8 cellular contexts compared by ENCODE assay signal in the genomic region with DNA sequence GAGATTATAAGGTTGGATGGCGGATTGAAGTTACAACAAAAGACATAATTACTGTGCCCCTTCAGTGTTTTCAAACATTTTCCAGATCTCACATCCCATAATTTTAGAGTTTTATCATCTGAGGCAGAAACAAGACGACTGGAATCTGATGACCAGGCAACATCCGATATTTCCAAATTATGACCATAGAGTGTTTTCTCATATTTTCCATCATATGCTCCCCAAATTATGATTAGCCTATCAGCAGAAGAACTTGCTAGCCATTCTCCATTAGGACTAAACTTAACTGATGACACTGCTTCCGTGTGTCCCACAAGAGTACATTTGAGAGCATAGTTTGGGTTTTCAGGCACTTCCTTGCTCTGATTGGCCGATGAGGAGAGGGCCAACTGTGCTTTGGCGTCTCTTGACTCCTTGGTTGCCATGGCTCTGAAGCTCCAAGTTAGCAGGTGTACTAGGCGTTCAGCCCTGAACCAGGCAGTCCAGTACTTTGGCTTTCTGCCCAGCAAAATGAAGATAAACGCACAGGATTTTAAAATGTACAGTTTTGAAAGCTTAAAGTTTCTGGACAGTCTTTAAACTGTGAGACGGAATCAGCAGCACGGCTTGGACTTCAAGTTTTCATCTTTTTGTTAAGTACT. TPM values are rescaled to one million over a fixed set of nuclear protein-coding genes. Genes with fewer than 3 reads are reported as not detected.
DNase-seq lines count a peak whose midpoint lies in the region; ATAC-seq and TF ChIP-seq lines count a peak whose summit lies in the region.

No MANE protein-coding gene starts in this region.

- no peaks in the 10 kb centered on the region for H3K9me3 ChIP-seq in BE2C

- H3K4me1 Mint-ChIP-seq in activated CD4-positive, alpha-beta memory T cell treated with anti-CD3 and anti-CD28 coated beads for 36 hours (ENCODE audit: low read depth) = peaks cover 50% of the 10 kb centered on the region
- peaks cover 28% of the 10 kb centered on the region for H3K4me1 Mint-ChIP-seq in neural crest cell

- no peaks in the 10 kb centered on the region for H3K9me3 Mint-ChIP-seq in activated CD4-positive, alpha-beta memory T cell treated with anti-CD3 and anti-CD28 coated beads for 36 hours
- H3K9me3 Mint-ChIP-seq in neural crest cell = no peaks in the 10 kb centered on the region

- TF ChIP-seq CTCF in BE2C (IDR thresholded peaks at IDR 0.05; ENCODE audit: low read depth, low read length) (no peak), neural crest cell (conservative IDR thresholded peaks at IDR 0.05) (no peak)

- no peaks in the 10 kb centered on the region; the same call in 1 of the 2 replicates for H3K4me1 ChIP-seq in BE2C

- H3K27ac Mint-ChIP-seq in activated CD4-positive, alpha-beta memory T cell treated with anti-CD3 and anti-CD28 coated beads for 36 hours = peak overlapping the region; percentile 97
- peak overlapping the region; percentile 88 for H3K27ac Mint-ChIP-seq in neural crest cell (ENCODE audit: unreplicated experiment)

- H3K27me3 ChIP-seq in BE2C = no peaks in the 10 kb centered on the region

- intact Hi-C loops in activated CD4-positive, alpha-beta memory T cell treated with anti-CD3 and anti-CD28 coated beads for 36 hours (cut with micrococcal nuclease) = loop anchor here (5.0 to 10.0 kb wide), 3 partner anchors 313 to 668 kb away; a partner anchor contains a TSS

- H3K27me3 Mint-ChIP-seq in activated CD4-positive, alpha-beta memory T cell treated with anti-CD3 and anti-CD28 coated beads for 36 hours = peaks cover 1% of the 10 kb centered on the region
- H3K27me3 Mint-ChIP-seq in neural crest cell (ENCODE audit: low read depth) = peaks cover 3% of the 10 kb centered on the region

- CTCF ChIA-PET in activated CD4-positive, alpha-beta memory T cell treated with anti-CD3 and anti-CD28 coated beads for 36 hours (lab: Charles Lee) = interaction anchor here (0.6 to 2.1 kb wide), 6 partner anchors 8 to 318 kb away, joined by 3 to 12 read pairs (median 3); a partner anchor contains a TSS

- H3K36me3 Mint-ChIP-seq in activated CD4-positive, alpha-beta memory T cell treated with anti-CD3 and anti-CD28 coated beads for 36 hours = peaks cover 8% of the 10 kb centered on the region
- no peaks in the 10 kb centered on the region for H3K36me3 Mint-ChIP-seq in neural crest cell (ENCODE audit: low read depth)

- H3K36me3 ChIP-seq in BE2C = peaks cover 3% of the 10 kb centered on the region; the same call in 1 of the 2 replicates

- H3K4me3 Mint-ChIP-seq in activated CD4-positive, alpha-beta memory T cell treated with anti-CD3 and anti-CD28 coated beads for 36 hours = peak overlapping the region; percentile 91
- peak overlapping the region; percentile 99 for H3K4me3 Mint-ChIP-seq in neural crest cell

- POLR2A ChIA-PET in activated CD4-positive, alpha-beta memory T cell treated with anti-CD3 and anti-CD28 coated beads for 36 hours (lab: Charles Lee) = interaction anchor here (0.9 to 2.7 kb wide), 4 partner anchors 18 to 264 kb away, joined by 3 to 27 read pairs (median 8); a partner anchor contains a TSS

- peak; percentile 44 for ATAC-seq in GM19463 (IDR thresholded peaks at IDR 0.05; ENCODE audit: unreplicated experiment)
- peak; percentile 26 for ATAC-seq in HG03575 (IDR thresholded peaks at IDR 0.05; ENCODE audit: extremely low read depth, insufficient number of reproducible peaks, low FRiP score, unreplicated experiment)

- H3K4me3 ChIP-seq in BE2C (ENCODE audit: low read depth, low read length) = peak overlapping the region; percentile 93

- DNase-seq in BE2C (peak; percentile 13), fibroblast of gingiva (ENCODE audit: low read depth) (peak; percentile 20), neural crest cell (ENCODE audit: low read depth, low spot score) (no peak), HUDEP-2 (lab: John Stamatoyannopoulos, UW; ENCODE audit: unreplicated experiment in 76 of 76) (no peak), foreskin melanocyte (no peak)
- DNase-seq in activated CD4-positive, alpha-beta memory T cell treated with anti-CD3 and anti-CD28 coated beads for 36 hours = peak; percentile 67

RNA-seq across cellular contexts. Expression of a gene that starts 0.6 kb away (rescaled TPM):
- polyA plus RNA-seq in BE2C (2012; ENCODE audit: insufficient read depth, insufficient read length, low read depth) = 9.3 TPM
- 1 to 10 TPM; 3.7 to 4.4 TPM for total RNA-seq in activated CD4-positive, alpha-beta memory T cell treated with anti-CD3 and anti-CD28 coated beads for 36 hours
- 6.8 and 7.3 TPM in 2 replicates for total RNA-seq in neural crest cell

RNA-seq across cellular contexts. Expression of a gene that starts 31.2 kb away (rescaled TPM):
- polyA plus RNA-seq in BE2C (2012; ENCODE audit: insufficient read depth, insufficient read length, low read depth) = 53.6 TPM
- 100 to 1,000 TPM in 1 of 2 experiments, 10 to 100 TPM in 1; 99.1 to 102 TPM for total RNA-seq in activated CD4-positive, alpha-beta memory T cell treated with anti-CD3 and anti-CD28 coated beads for 36 hours
- total RNA-seq in neural crest cell = 22.2 and 26.6 TPM in 2 replicates

RNA-seq across cellular contexts. Expression of a gene that starts 32.2 kb away (rescaled TPM):
- 70.1 TPM for polyA plus RNA-seq in BE2C (2012; ENCODE audit: insufficient read depth, insufficient read length, low read depth)
- total RNA-seq in activated CD4-positive, alpha-beta memory T cell treated with anti-CD3 and anti-CD28 coated beads for 36 hours = 10 to 100 TPM; 86.4 to 87.8 TPM
- 52.5 and 60.1 TPM in 2 replicates for total RNA-seq in neural crest cell

Comparison
In these comparisons a context has a peak if more than half of its experiments do, and no peak if none do; other contexts are left out.
1. DNase-seq: peak in BE2C (single experiment), activated CD4-positive, alpha-beta memory T cell treated with anti-CD3 and anti-CD28 coated beads for 36 hours (single experiment) and fibroblast of gingiva (single experiment); none in neural crest cell (single experiment), HUDEP-2 (0 of 76) and foreskin melanocyte (single experiment).